2 cellular contexts compared by ENCODE assay signal in the genomic region with DNA sequence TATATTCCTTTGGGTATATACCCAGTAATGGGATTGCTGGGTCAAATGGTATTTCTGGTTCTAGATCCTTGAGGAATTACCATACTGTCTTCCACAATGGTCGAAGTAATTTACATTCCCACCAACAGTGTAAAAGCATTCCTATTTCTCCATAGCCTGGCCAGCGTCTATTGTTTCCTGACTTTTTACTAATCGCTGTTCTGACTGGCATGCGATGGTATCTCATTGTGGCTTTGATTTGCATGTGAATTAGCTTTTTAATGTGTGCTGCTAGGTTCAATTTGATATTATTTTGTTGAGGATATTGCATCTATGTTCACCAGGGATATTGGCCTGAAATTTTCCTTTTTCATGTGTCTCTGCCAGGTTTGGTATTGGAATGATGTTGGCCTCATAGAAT.
TF ChIP-seq lines count a peak whose summit lies in the region.

No MANE protein-coding gene starts in this region.

TF ChIP-seq in H1, 55 proteins besides CTCF, POLR2A, EP300 and RAD21:
- TF ChIP-seq TEAD4 (IDR thresholded peaks at IDR 0.05; ENCODE audit: low read depth, low read length) = 0 out of 2 replicates have a peak, but pooled peaks have one; percentile 10
- TF ChIP-seq FOSL1 (IDR thresholded peaks at IDR 0.05; ENCODE audit: insufficient read depth, low read depth, low read length) = no peak
- TF ChIP-seq SP1 (IDR thresholded peaks at IDR 0.05; ENCODE audit: low read depth, low read length) = no peak
- peak; percentile 72 for TF ChIP-seq NANOG (IDR thresholded peaks at IDR 0.05; ENCODE audit: insufficient read depth, low read depth, low read length, poor library complexity, severe bottlenecking)
- TF ChIP-seq, protein P1, sequence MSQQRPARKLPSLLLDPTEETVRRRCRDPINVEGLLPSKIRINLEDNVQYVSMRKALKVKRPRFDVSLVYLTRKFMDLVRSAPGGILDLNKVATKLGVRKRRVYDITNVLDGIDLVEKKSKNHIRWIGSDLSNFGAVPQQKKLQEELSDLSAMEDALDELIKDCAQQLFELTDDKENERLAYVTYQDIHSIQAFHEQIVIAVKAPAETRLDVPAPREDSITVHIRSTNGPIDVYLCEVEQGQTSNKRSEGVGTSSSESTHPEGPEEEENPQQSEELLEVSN (IDR thresholded peaks at IDR 0.05) = no peak

TF ChIP-seq in HepG2, 621 proteins besides CTCF, POLR2A, EP300 and RAD21:
- TF ChIP-seq CBFB (CRISPR knock-in tag; IDR thresholded peaks at IDR 0.05) (no peak), RFX1 (IDR thresholded peaks at IDR 0.05) (no peak), ZNF281 (CRISPR knock-in tag; IDR thresholded peaks at IDR 0.05; ENCODE audit: borderline replicate concordance) (no peak)
- TF ChIP-seq, protein P2, sequence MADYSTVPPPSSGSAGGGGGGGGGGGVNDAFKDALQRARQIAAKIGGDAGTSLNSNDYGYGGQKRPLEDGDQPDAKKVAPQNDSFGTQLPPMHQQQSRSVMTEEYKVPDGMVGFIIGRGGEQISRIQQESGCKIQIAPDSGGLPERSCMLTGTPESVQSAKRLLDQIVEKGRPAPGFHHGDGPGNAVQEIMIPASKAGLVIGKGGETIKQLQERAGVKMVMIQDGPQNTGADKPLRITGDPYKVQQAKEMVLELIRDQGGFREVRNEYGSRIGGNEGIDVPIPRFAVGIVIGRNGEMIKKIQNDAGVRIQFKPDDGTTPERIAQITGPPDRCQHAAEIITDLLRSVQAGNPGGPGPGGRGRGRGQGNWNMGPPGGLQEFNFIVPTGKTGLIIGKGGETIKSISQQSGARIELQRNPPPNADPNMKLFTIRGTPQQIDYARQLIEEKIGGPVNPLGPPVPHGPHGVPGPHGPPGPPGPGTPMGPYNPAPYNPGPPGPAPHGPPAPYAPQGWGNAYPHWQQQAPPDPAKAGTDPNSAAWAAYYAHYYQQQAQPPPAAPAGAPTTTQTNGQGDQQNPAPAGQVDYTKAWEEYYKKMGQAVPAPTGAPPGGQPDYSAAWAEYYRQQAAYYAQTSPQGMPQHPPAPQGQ (CRISPR knock-in tag; IDR thresholded peaks at IDR 0.05; ENCODE audit: borderline replicate concordance) = no peak
